ENCODE assay signal across 20 cellular contexts in the genomic region with DNA sequence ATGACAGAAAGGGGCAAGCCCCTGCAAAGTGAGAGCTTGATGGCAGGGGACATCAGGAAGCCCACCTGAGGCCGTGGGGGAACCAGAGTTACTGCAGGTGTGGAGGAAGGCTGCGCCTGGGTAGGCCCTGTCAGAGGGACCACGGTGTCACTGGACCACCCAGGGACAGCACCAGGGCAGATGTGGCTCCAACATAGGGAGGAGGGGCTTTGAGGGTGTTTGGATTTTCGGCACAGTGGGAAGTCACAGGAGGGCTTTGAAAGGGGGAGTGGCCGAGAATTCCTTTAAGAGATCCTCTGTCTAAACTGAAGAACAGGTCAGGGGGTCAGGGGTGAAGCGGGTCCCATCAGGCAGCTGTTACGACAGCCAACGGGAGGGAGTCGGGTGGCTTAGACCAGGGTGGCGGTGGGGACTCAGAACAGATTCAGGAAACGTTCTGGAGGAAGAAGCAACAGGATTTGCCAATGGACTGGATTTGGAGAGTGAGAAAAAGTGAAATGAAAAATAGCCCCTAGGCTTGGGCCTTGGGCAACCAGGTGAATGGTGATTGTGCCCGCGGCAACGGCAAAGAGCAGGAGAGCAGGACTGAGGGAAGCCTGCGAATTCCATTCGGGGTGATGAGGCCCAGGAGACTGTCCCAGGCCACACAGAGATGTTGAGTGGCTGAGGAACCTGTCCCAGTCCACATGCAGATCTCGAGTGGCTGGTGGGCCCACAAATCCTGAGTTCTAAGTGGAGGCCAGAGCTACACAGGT.
A peak's percentile ranks its signal among the peaks of the same experiment; 100 is the strongest.
DNase-seq lines count a peak whose midpoint lies in the region; ATAC-seq and TF ChIP-seq lines count a peak whose summit lies in the region.
"Had no signal": no experiment of that assay in that cellular context is flagged by ENCODE, and none has a peak within 500 bp of the region (broad histone marks: within the 10 kb centered on the region; RNA-seq: fewer than 3 reads in every experiment).

No MANE protein-coding gene starts in this region.

- H3K36me3 Mint-ChIP-seq in GM23338 (ENCODE audit: low read depth): peaks cover 43% of the 10 kb centered on the region
- H3K36me3 Mint-ChIP-seq in progenitor cell of endocrine pancreas (ENCODE audit: insufficient read depth): peaks cover 63% of the 10 kb centered on the region
- no peaks in the 10 kb centered on the region for H3K36me3 Mint-ChIP-seq in stimulated activated effector memory CD8-positive, alpha-beta T cell treated with anti-CD3 and anti-CD28 coated beads, Interleukin-12 subunit alpha, Interleukin-12 subunit beta, amount 100 ng/mL, for 72 hours
- H3K36me3 Mint-ChIP-seq: CD8-positive, alpha-beta memory T cell had no signal

- peak; percentile 71 for ATAC-seq in GM23338
- no peak for ATAC-seq in stimulated activated effector memory CD8-positive, alpha-beta T cell treated with anti-CD3 and anti-CD28 coated beads, Interleukin-12 subunit alpha, Interleukin-12 subunit beta, amount 100 ng/mL, for 72 hours
- ATAC-seq: HCT116, Right ventricle myocardium inferior had no signal

- H3K79me2 ChIP-seq in GM23338 (replicated peaks; ENCODE audit: insufficient read depth): no peaks in the 10 kb centered on the region

- H3K9me2 ChIP-seq in GM23338 (ENCODE audit: insufficient read depth): no peaks in the 10 kb centered on the region

- H4K20me1 ChIP-seq in GM23338 (replicated peaks; ENCODE audit: insufficient read depth): peaks cover 4% of the 10 kb centered on the region; the same call in 1 of the 2 replicates

- H3F3A ChIP-seq in GM23338 (replicated peaks; ENCODE audit: low read depth): no peaks in the 10 kb centered on the region

- peaks cover 7% of the 10 kb centered on the region for H3K4me1 Mint-ChIP-seq in GM23338
- peaks cover 20% of the 10 kb centered on the region for H3K4me1 Mint-ChIP-seq in progenitor cell of endocrine pancreas (ENCODE audit: low read depth)
- no peaks in the 10 kb centered on the region for H3K4me1 Mint-ChIP-seq in stimulated activated effector memory CD8-positive, alpha-beta T cell treated with anti-CD3 and anti-CD28 coated beads, Interleukin-12 subunit alpha, Interleukin-12 subunit beta, amount 100 ng/mL, for 72 hours
- H3K4me1 Mint-ChIP-seq: CD8-positive, alpha-beta memory T cell had no signal

- H3K9me3 Mint-ChIP-seq in GM23338 (no peaks in the 10 kb centered on the region), progenitor cell of endocrine pancreas (ENCODE audit: low read depth) (no peaks in the 10 kb centered on the region)
- H3K9me3 Mint-ChIP-seq in stimulated activated effector memory CD8-positive, alpha-beta T cell treated with anti-CD3 and anti-CD28 coated beads, Interleukin-12 subunit alpha, Interleukin-12 subunit beta, amount 100 ng/mL, for 72 hours: peaks cover 23% of the 10 kb centered on the region

- no peak overlapping the region for H2AFZ ChIP-seq in GM23338

- H3K27ac Mint-ChIP-seq in GM23338 (no peak overlapping the region; the same call in 1 of the 2 replicates), progenitor cell of endocrine pancreas (peak overlapping the region; percentile 94)
- no peak overlapping the region for H3K27ac Mint-ChIP-seq in stimulated activated effector memory CD8-positive, alpha-beta T cell treated with anti-CD3 and anti-CD28 coated beads, Interleukin-12 subunit alpha, Interleukin-12 subunit beta, amount 100 ng/mL, for 72 hours
- H3K27ac Mint-ChIP-seq: CD8-positive, alpha-beta memory T cell had no signal

- no peak overlapping the region for H3K4me2 ChIP-seq in GM23338

- no peak overlapping the region for H3K4me3 ChIP-seq in GM23338
- H3K4me3 ChIP-seq in colonic mucosa: no peak overlapping the region
- no peak overlapping the region for H3K4me3 ChIP-seq in mucosa of rectum (ENCODE audit: low read length in 2 of 2)
- H3K4me3 ChIP-seq: SJSA1 had no signal

- H3K27ac ChIP-seq in GM23338 (ENCODE audit: low read depth) (no peak overlapping the region), colonic mucosa (peak overlapping the region; percentile 81), mucosa of rectum (ENCODE audit: low read depth in 2 of 2, low read length in 2 of 2) (peak overlapping the region; percentile 90 to 91)
- H3K27ac ChIP-seq: C4-2B, SJSA1 had no signal

- H3K4me1 ChIP-seq in GM23338 (ENCODE audit: insufficient read depth) (no peaks in the 10 kb centered on the region), colonic mucosa (peaks cover 13% of the 10 kb centered on the region), mucosa of rectum (ENCODE audit: control insufficient read depth in 2 of 2, insufficient read depth in 2 of 2, low read length in 2 of 2) (peaks cover 37 to 51% of the 10 kb centered on the region in 2 donors)
- H3K4me1 ChIP-seq: SJSA1 had no signal

- H3K9me3 ChIP-seq in colonic mucosa (no peaks in the 10 kb centered on the region), mucosa of rectum (ENCODE audit: control insufficient read depth in 2 of 2, low read length in 2 of 2) (no peaks in the 10 kb centered on the region)
- H3K9me3 ChIP-seq: SJSA1 had no signal

- no peak for TF ChIP-seq CTCF in GM23338 (conservative IDR thresholded peaks at IDR 0.05; ENCODE audit: low read depth in 2 of 2)
- no peak for TF ChIP-seq CTCF in colonic mucosa (IDR thresholded peaks at IDR 0.05)
- no peak for TF ChIP-seq CTCF in progenitor cell of endocrine pancreas (IDR thresholded peaks at IDR 0.05; ENCODE audit: unreplicated experiment)

- H3K9ac ChIP-seq in colonic mucosa (ENCODE audit: low read depth in 2 of 2, low read length in 2 of 2) (peak overlapping the region in 1 of 2 donors; percentile 71), mucosa of rectum (ENCODE audit: low read depth in 1 of 2, low read length in 2 of 2) (peak overlapping the region in 1 of 2 donors; percentile 14)

- peak; percentile 16 for DNase-seq in GM23338 (ENCODE audit: low spot score)
- no peak for DNase-seq in colonic mucosa
- DNase-seq in progenitor cell of endocrine pancreas (ENCODE audit: low spot score, unreplicated experiment): no peak
- no peak for DNase-seq in DMS79 treated with DMSO at 0.1 percent for 48 hours (lab: John Stamatoyannopoulos, UW)
- DNase-seq in cortex of kidney (lab: John Stamatoyannopoulos, UW): no peak
- no peak for DNase-seq in stimulated activated effector memory CD8-positive, alpha-beta T cell treated with anti-CD3 and anti-CD28 coated beads, Interleukin-12 subunit alpha, Interleukin-12 subunit beta, amount 100 ng/mL, for 72 hours (ENCODE audit: low spot score in 2 of 2)
- DNase-seq: CD8-positive, alpha-beta memory T cell; EL; Karpas-422; NCI-H1417; NCI-H1694 treated with DMSO at 0.1 percent for 48 hours; NCI-H2107; NCI-H446 treated with DMSO at 0.1 percent for 48 hours; NCI-H526 treated with DMSO at 0.1 percent for 48 hours; OCI-M1 had no signal

- intact Hi-C loops in colonic mucosa (cut with DNase I): no loop called here

- H3K27me3 Mint-ChIP-seq in GM23338 (ENCODE audit: insufficient read depth, low read depth, poor library complexity): no peaks in the 10 kb centered on the region
- H3K27me3 Mint-ChIP-seq in progenitor cell of endocrine pancreas: no peaks in the 10 kb centered on the region

- peaks cover 14% of the 10 kb centered on the region; the same call in 1 of the 2 replicates for H3K36me3 ChIP-seq in GM23338 (ENCODE audit: insufficient read depth)
- no peaks in the 10 kb centered on the region for H3K36me3 ChIP-seq in colonic mucosa
- H3K36me3 ChIP-seq in mucosa of rectum (ENCODE audit: control insufficient read depth in 2 of 2, insufficient read depth in 2 of 2, low read length in 2 of 2): no peaks in the 10 kb centered on the region
- H3K36me3 ChIP-seq: SJSA1 had no signal

- H3K27me3 ChIP-seq in GM23338 (ENCODE audit: insufficient read depth) (no peaks in the 10 kb centered on the region), colonic mucosa (no peaks in the 10 kb centered on the region), mucosa of rectum (ENCODE audit: control insufficient read depth in 2 of 2, insufficient read depth in 2 of 2, low read length in 2 of 2) (no peaks in the 10 kb centered on the region)
- H3K27me3 ChIP-seq: SJSA1 had no signal

- H3K4me3 Mint-ChIP-seq in GM23338: no peak overlapping the region
- no peak overlapping the region for H3K4me3 Mint-ChIP-seq in progenitor cell of endocrine pancreas (ENCODE audit: low read depth)
- H3K4me3 Mint-ChIP-seq in stimulated activated effector memory CD8-positive, alpha-beta T cell treated with anti-CD3 and anti-CD28 coated beads, Interleukin-12 subunit alpha, Interleukin-12 subunit beta, amount 100 ng/mL, for 72 hours: no peak overlapping the region
- H3K4me3 Mint-ChIP-seq: CD8-positive, alpha-beta memory T cell had no signal

TF ChIP-seq in GM23338, 12 proteins besides CTCF, POLR2A, EP300 and RAD21 (continues in another document):
- TF ChIP-seq JUNB (IDR thresholded peaks at IDR 0.05; ENCODE audit: unreplicated experiment): no peak
